ENCODE assay signal across 1 cellular context in genomic region chr6:106767271-106767670, GRCh38.
TF ChIP-seq lines count a peak whose summit lies in the region.

No MANE protein-coding gene starts in this region.

TF ChIP-seq in GM23338, 12 proteins besides CTCF, POLR2A, EP300 and RAD21 (continued from another document):
- TF ChIP-seq ZNF462 (CRISPR knock-in tag; IDR thresholded peaks at IDR 0.05) (no peak), JUNB (IDR thresholded peaks at IDR 0.05; ENCODE audit: unreplicated experiment) (no peak), ETS1 (IDR thresholded peaks at IDR 0.05) (no peak)
